ENCODE assay signal across 16 cellular contexts in the genomic region with DNA sequence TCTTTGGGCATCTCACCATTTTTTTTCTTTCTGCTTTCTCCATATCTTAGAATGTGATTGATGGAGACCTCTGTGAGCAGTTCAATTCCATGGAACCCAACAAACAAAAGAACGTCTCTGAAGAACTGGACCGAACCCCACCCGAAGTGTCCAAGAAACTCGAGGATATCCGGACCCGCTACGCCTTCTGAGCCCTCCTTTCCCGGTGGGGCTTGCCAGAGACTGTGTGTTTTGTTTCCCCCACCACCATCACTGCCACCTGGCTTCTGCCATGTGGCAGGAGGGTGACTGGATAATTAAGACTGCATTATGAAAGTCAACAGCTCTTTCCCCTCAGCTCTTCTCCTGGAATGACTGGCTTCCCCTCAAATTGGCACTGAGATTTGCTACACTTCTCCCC. TPM values are rescaled to one million over a fixed set of nuclear protein-coding genes. Genes with fewer than 3 reads are reported as not detected.
DNase-seq lines count a peak whose midpoint lies in the region; ATAC-seq, FAIRE-seq and TF ChIP-seq lines count a peak whose summit lies in the region.
"Had no signal": no experiment of that assay in that cellular context is flagged by ENCODE, and none has a peak within 500 bp of the region (broad histone marks: within the 10 kb centered on the region; RNA-seq: fewer than 3 reads in every experiment).

No MANE protein-coding gene starts in this region.

- BruUV-seq in endothelial cell of umbilical vein (replicated peaks; lab: Mats Ljungman, UMichigan), result TSS peak; percentile 18

- H3K36me3 Mint-ChIP-seq in activated CD4-positive, alpha-beta T cell treated with anti-CD3 and anti-CD28 coated beads, Interleukin-2, amount 10 ng/mL, durations not matched to agents 7 days and 5 days (ENCODE audit: low read depth), result peaks cover 70% of the 10 kb centered on the region
- peaks cover 80% of the 10 kb centered on the region for H3K36me3 Mint-ChIP-seq in activated CD8-positive, alpha-beta T cell treated with anti-CD3 and anti-CD28 coated beads, Interleukin-2, amount 10 ng/mL, durations not matched to agents 7 days and 5 days (ENCODE audit: low read depth)
- H3K36me3 Mint-ChIP-seq in stimulated activated naive CD8-positive, alpha-beta T cell treated with anti-CD3 and anti-CD28 coated beads, Interleukin-15, Interleukin-2, amounts not matched to agents 100 ng/mL and 50 ng/mL, for 24 hours (ENCODE audit: low read depth), result peaks cover 82% of the 10 kb centered on the region

- ATAC-seq in activated CD8-positive, alpha-beta T cell treated with anti-CD3 and anti-CD28 coated beads, Interleukin-2, amount 10 ng/mL, durations not matched to agents 7 days and 5 days, result no peak
- no peak for ATAC-seq in GM18861 (IDR thresholded peaks at IDR 0.05; ENCODE audit: unreplicated experiment)
- ATAC-seq: natural killer cell had no signal

- no peaks in the 10 kb centered on the region for H3K9me3 ChIP-seq in endothelial cell of umbilical vein (replicated peaks; ENCODE audit: control insufficient read depth, insufficient read depth, low read length)

- no peak for TF ChIP-seq CTCF in endothelial cell of umbilical vein (IDR thresholded peaks at IDR 0.05; ENCODE audit: extremely low read depth in 1 of 2, insufficient read depth in 1 of 2, low read depth in 1 of 2, low read length in 2 of 2)

- no peak overlapping the region for H3K4me2 ChIP-seq in endothelial cell of umbilical vein (ENCODE audit: insufficient read depth, low read length)

- no peaks in the 10 kb centered on the region for H3K9me3 Mint-ChIP-seq in activated CD4-positive, alpha-beta T cell treated with anti-CD3 and anti-CD28 coated beads, Interleukin-2, amount 10 ng/mL, durations not matched to agents 7 days and 5 days
- no peaks in the 10 kb centered on the region for H3K9me3 Mint-ChIP-seq in activated CD8-positive, alpha-beta T cell treated with anti-CD3 and anti-CD28 coated beads, Interleukin-2, amount 10 ng/mL, durations not matched to agents 7 days and 5 days (ENCODE audit: insufficient read depth)
- H3K9me3 Mint-ChIP-seq in stimulated activated naive CD8-positive, alpha-beta T cell treated with anti-CD3 and anti-CD28 coated beads, Interleukin-15, Interleukin-2, amounts not matched to agents 100 ng/mL and 50 ng/mL, for 24 hours, result no peaks in the 10 kb centered on the region
- H3K9me3 Mint-ChIP-seq: natural killer cell had no signal

- peaks cover 9% of the 10 kb centered on the region for H3K79me2 ChIP-seq in endothelial cell of umbilical vein (ENCODE audit: control insufficient read depth, insufficient read depth, low read length)

- H3K27ac Mint-ChIP-seq in activated CD4-positive, alpha-beta T cell treated with anti-CD3 and anti-CD28 coated beads, Interleukin-2, amount 10 ng/mL, durations not matched to agents 7 days and 5 days, result peak overlapping the region; percentile 48
- peak overlapping the region; percentile 40 for H3K27ac Mint-ChIP-seq in activated CD8-positive, alpha-beta T cell treated with anti-CD3 and anti-CD28 coated beads, Interleukin-2, amount 10 ng/mL, durations not matched to agents 7 days and 5 days
- H3K27ac Mint-ChIP-seq in stimulated activated naive CD8-positive, alpha-beta T cell treated with anti-CD3 and anti-CD28 coated beads, Interleukin-15, Interleukin-2, amounts not matched to agents 100 ng/mL and 50 ng/mL, for 24 hours, result peak overlapping the region; percentile 74

- H3K9ac ChIP-seq in endothelial cell of umbilical vein (replicated peaks; ENCODE audit: extremely low read depth, insufficient read depth, low read length), result no peak overlapping the region

- no peak overlapping the region for H2AFZ ChIP-seq in endothelial cell of umbilical vein (ENCODE audit: low read depth, low read length)

- peak overlapping the region; percentile 92 for H3K27ac ChIP-seq in endothelial cell of umbilical vein (ENCODE audit: insufficient read depth, low read depth, low read length)

- no peaks in the 10 kb centered on the region for H3K27me3 Mint-ChIP-seq in activated CD4-positive, alpha-beta T cell treated with anti-CD3 and anti-CD28 coated beads, Interleukin-2, amount 10 ng/mL, durations not matched to agents 7 days and 5 days
- no peaks in the 10 kb centered on the region for H3K27me3 Mint-ChIP-seq in activated CD8-positive, alpha-beta T cell treated with anti-CD3 and anti-CD28 coated beads, Interleukin-2, amount 10 ng/mL, durations not matched to agents 7 days and 5 days (ENCODE audit: low read depth)
- H3K27me3 Mint-ChIP-seq in stimulated activated naive CD8-positive, alpha-beta T cell treated with anti-CD3 and anti-CD28 coated beads, Interleukin-15, Interleukin-2, amounts not matched to agents 100 ng/mL and 50 ng/mL, for 24 hours, result no peaks in the 10 kb centered on the region

- no peaks in the 10 kb centered on the region for H3K9me1 ChIP-seq in endothelial cell of umbilical vein (replicated peaks; ENCODE audit: control insufficient read depth, extremely low read depth, insufficient read depth, low read length)

- no peak for DNase-seq in activated CD4-positive, alpha-beta T cell treated with anti-CD3 and anti-CD28 coated beads, Interleukin-2, amount 10 ng/mL, durations not matched to agents 7 days and 5 days
- no peak for DNase-seq in activated CD4-positive, alpha-beta T cell treated with anti-CD3 and anti-CD28 coated beads for 4 hours
- no peak for DNase-seq in activated CD8-positive, alpha-beta T cell treated with anti-CD3 and anti-CD28 coated beads, Interleukin-2, amount 10 ng/mL, durations not matched to agents 7 days and 5 days
- no peak for DNase-seq in endothelial cell of umbilical vein (ENCODE audit: low read depth, low spot score)
- DNase-seq in retina, result no peak
- no peak for DNase-seq in NCI-H2029 (lab: John Stamatoyannopoulos, UW)
- DNase-seq: activated CD4-positive, CD25-positive, alpha-beta regulatory T cell; natural killer cell; NCI-H1436; NCI-H446 treated with DMSO at 0.1 percent for 48 hours; stimulated activated CD4-positive, alpha-beta T cell treated with anti-CD3 and anti-CD28 coated beads, Interleukin-2, amount 100 ng/mL, for 48 hours; SW 1271 had no signal

- dilution Hi-C loops in endothelial cell of umbilical vein (cut with MboI; ENCODE audit: extremely low pct_ligation_motif_present, low sequenced_read_pairs), result no loop called here

- no peak overlapping the region for H3K4me3 ChIP-seq in endothelial cell of umbilical vein (replicated peaks in 1 of 3; ENCODE audit: insufficient read depth in 1 of 3, low read depth in 1 of 3, low read length in 3 of 3)

- POLR2A ChIA-PET in activated CD4-positive, alpha-beta T cell treated with anti-CD3 and anti-CD28 coated beads, Interleukin-2, amount 10 ng/mL, durations not matched to agents 7 days and 5 days (lab: Charles Lee), result no interaction called here
- POLR2A ChIA-PET in activated CD8-positive, alpha-beta T cell treated with anti-CD3 and anti-CD28 coated beads, Interleukin-2, amount 10 ng/mL, durations not matched to agents 7 days and 5 days (lab: Charles Lee), result no interaction called here
- POLR2A ChIA-PET in endothelial cell of umbilical vein (lab: Charles Lee), result no interaction called here

- CTCF ChIA-PET in activated CD4-positive, alpha-beta T cell treated with anti-CD3 and anti-CD28 coated beads, Interleukin-2, amount 10 ng/mL, durations not matched to agents 7 days and 5 days (lab: Charles Lee), result no interaction called here
- CTCF ChIA-PET in activated CD8-positive, alpha-beta T cell treated with anti-CD3 and anti-CD28 coated beads, Interleukin-2, amount 10 ng/mL, durations not matched to agents 7 days and 5 days (lab: Charles Lee), result interaction anchor here (1.0 kb wide), 1 partner anchor 63 kb away, joined by 4 read pairs; no protein-coding TSS in a partner anchor
- CTCF ChIA-PET in endothelial cell of umbilical vein (lab: Charles Lee), result interaction anchor here (15.0 kb wide), 1 partner anchor 81 kb away, joined by 175 read pairs; no protein-coding TSS in a partner anchor

- TF ChIP-seq POLR2A in endothelial cell of umbilical vein (IDR thresholded peaks at IDR 0.05; ENCODE audit: low read depth, low read length), result no peak

- H4K20me1 ChIP-seq in endothelial cell of umbilical vein (replicated peaks; ENCODE audit: control insufficient read depth, extremely low read depth, insufficient read depth, low read length), result no peaks in the 10 kb centered on the region

- H3K4me1 ChIP-seq in endothelial cell of umbilical vein (ENCODE audit: control insufficient read depth, extremely low read depth, insufficient read depth, low read length), result peaks cover 58% of the 10 kb centered on the region

- intact Hi-C loops in endothelial cell of umbilical vein (cut with micrococcal nuclease), result loop anchor here (2.0 to 10.0 kb wide), 3 partner anchors 17 to 203 kb away; no protein-coding TSS in a partner anchor

- peaks cover 32 to 39% of the 10 kb centered on the region in 2 experiments for H3K36me3 ChIP-seq in endothelial cell of umbilical vein (ENCODE audit: control insufficient read depth in 2 of 2, extremely low read depth in 1 of 2, insufficient read depth in 2 of 2, low read length in 2 of 2)

- H3K27me3 ChIP-seq in endothelial cell of umbilical vein (ENCODE audit: control insufficient read depth in 2 of 2, insufficient read depth in 2 of 2, low read length in 2 of 2), result no peaks in the 10 kb centered on the region

- H3K4me1 Mint-ChIP-seq in activated CD4-positive, alpha-beta T cell treated with anti-CD3 and anti-CD28 coated beads, Interleukin-2, amount 10 ng/mL, durations not matched to agents 7 days and 5 days, result peaks cover 17% of the 10 kb centered on the region
- H3K4me1 Mint-ChIP-seq in activated CD8-positive, alpha-beta T cell treated with anti-CD3 and anti-CD28 coated beads, Interleukin-2, amount 10 ng/mL, durations not matched to agents 7 days and 5 days (ENCODE audit: low read depth), result peaks cover 26% of the 10 kb centered on the region
- peaks cover 39% of the 10 kb centered on the region for H3K4me1 Mint-ChIP-seq in stimulated activated naive CD8-positive, alpha-beta T cell treated with anti-CD3 and anti-CD28 coated beads, Interleukin-15, Interleukin-2, amounts not matched to agents 100 ng/mL and 50 ng/mL, for 24 hours (ENCODE audit: low read depth)

- no peak for FAIRE-seq in endothelial cell of umbilical vein (lab: Jason Lieb, UNC)
- FAIRE-seq: A204.1, endometrium had no signal

- H3K4me3 Mint-ChIP-seq in activated CD4-positive, alpha-beta T cell treated with anti-CD3 and anti-CD28 coated beads, Interleukin-2, amount 10 ng/mL, durations not matched to agents 7 days and 5 days, result no peak overlapping the region
- no peak overlapping the region for H3K4me3 Mint-ChIP-seq in activated CD8-positive, alpha-beta T cell treated with anti-CD3 and anti-CD28 coated beads, Interleukin-2, amount 10 ng/mL, durations not matched to agents 7 days and 5 days
- no peak overlapping the region for H3K4me3 Mint-ChIP-seq in stimulated activated naive CD8-positive, alpha-beta T cell treated with anti-CD3 and anti-CD28 coated beads, Interleukin-15, Interleukin-2, amounts not matched to agents 100 ng/mL and 50 ng/mL, for 24 hours
- H3K4me3 Mint-ChIP-seq: natural killer cell had no signal

RNA-seq across cellular contexts. Expression of gene SF3B3, which starts 48.0 kb away (rescaled TPM):
- total RNA-seq in activated CD4-positive, alpha-beta T cell treated with anti-CD3 and anti-CD28 coated beads, Interleukin-2, amount 10 ng/mL, durations not matched to agents 7 days and 5 days, result 100 to 1,000 TPM; 369 to 376 TPM
- total RNA-seq in activated CD8-positive, alpha-beta T cell treated with anti-CD3 and anti-CD28 coated beads, Interleukin-2, amount 10 ng/mL, durations not matched to agents 7 days and 5 days, result 100 to 1,000 TPM; 399 to 420 TPM
- 303 and 324 TPM in 2 replicates for total RNA-seq in endothelial cell of umbilical vein
- polyA plus RNA-seq in endothelial cell of umbilical vein, result 143 and 167 TPM in 2 replicates
- 97.5 and 121 TPM in 2 replicates for polyA plus RNA-seq in endothelial cell of umbilical vein (2011; cell fraction: cytosol; rRNA removed)
- polyA plus RNA-seq in endothelial cell of umbilical vein (2011; cell fraction: nucleus; rRNA removed), result 202 and 232 TPM in 2 replicates
- polyA plus RNA-seq in endothelial cell of umbilical vein (2012), result 215 and 228 TPM in 2 replicates
- polyA minus RNA-seq in endothelial cell of umbilical vein, result 242 and 275 TPM in 2 replicates
- 199 TPM for polyA minus RNA-seq in endothelial cell of umbilical vein (2011; cell fraction: cytosol; rRNA and poly(A)+ RNA removed)
- polyA minus RNA-seq in endothelial cell of umbilical vein (2011; cell fraction: nucleus; rRNA and poly(A)+ RNA removed), result 107 and 195 TPM in 2 replicates

RNA-seq across cellular contexts. Expression of gene COG4, which starts 48.3 kb away (rescaled TPM):
- total RNA-seq in activated CD4-positive, alpha-beta T cell treated with anti-CD3 and anti-CD28 coated beads, Interleukin-2, amount 10 ng/mL, durations not matched to agents 7 days and 5 days, result 10 to 100 TPM; 59.8 to 70.8 TPM
- total RNA-seq in activated CD8-positive, alpha-beta T cell treated with anti-CD3 and anti-CD28 coated beads, Interleukin-2, amount 10 ng/mL, durations not matched to agents 7 days and 5 days, result 10 to 100 TPM; 62.1 to 71.3 TPM
- total RNA-seq in endothelial cell of umbilical vein, result 46.5 and 61.2 TPM in 2 replicates
- polyA plus RNA-seq in endothelial cell of umbilical vein, result 53.7 and 56.2 TPM in 2 replicates
- 37.9 and 45.2 TPM in 2 replicates for polyA plus RNA-seq in endothelial cell of umbilical vein (2011; cell fraction: cytosol; rRNA removed)
- polyA plus RNA-seq in endothelial cell of umbilical vein (2011; cell fraction: nucleus; rRNA removed), result 153 and 193 TPM in 2 replicates
- polyA plus RNA-seq in endothelial cell of umbilical vein (2012), result 47.6 and 53.5 TPM in 2 replicates
- polyA minus RNA-seq in endothelial cell of umbilical vein, result 46.8 and 58.7 TPM in 2 replicates
- polyA minus RNA-seq in endothelial cell of umbilical vein (2011; cell fraction: cytosol; rRNA and poly(A)+ RNA removed), result 21.6 TPM
- polyA minus RNA-seq in endothelial cell of umbilical vein (2011; cell fraction: nucleus; rRNA and poly(A)+ RNA removed), result 33.1 and 34.6 TPM in 2 replicates
